Comparison of ENCODE assay signal across 1 cellular context in genomic region chr9:132547436-132547835, GRCh38.
TF ChIP-seq lines count a peak whose summit lies in the region.

No MANE protein-coding gene starts in this region.

TF ChIP-seq in H1, 55 proteins besides CTCF, POLR2A, EP300 and RAD21:
- TF ChIP-seq POLR2AphosphoS5 (IDR thresholded peaks at IDR 0.05; ENCODE audit: low read depth, low read length) (no peak), JUN (IDR thresholded peaks at IDR 0.05; ENCODE audit: low read depth, low read length) (no peak), GABPA (IDR thresholded peaks at IDR 0.05; ENCODE audit: borderline replicate concordance, insufficient read depth, low read length) (no peak), SP1 (IDR thresholded peaks at IDR 0.05; ENCODE audit: low read depth, low read length) (no peak), SP2 (IDR thresholded peaks at IDR 0.05; ENCODE audit: low read length) (no peak), E2F6 (IDR thresholded peaks at IDR 0.05) (no peak), TAF7 (optimal IDR thresholded peaks at IDR 0.05; ENCODE audit: borderline replicate concordance, low read depth, low read length) (no peak), CEBPB (IDR thresholded peaks at IDR 0.05; ENCODE audit: low read depth, low read length) (no peak), POU5F1 (IDR thresholded peaks at IDR 0.05; ENCODE audit: low read depth, low read length) (no peak), RBBP5 (IDR thresholded peaks at IDR 0.05; ENCODE audit: borderline replicate concordance, low read depth, low read length) (no peak), ZNF274 (IDR thresholded peaks at IDR 0.05; ENCODE audit: borderline replicate concordance, extremely low read depth, low read length) (no peak), NRF1 (IDR thresholded peaks at IDR 0.05; ENCODE audit: low read depth, low read length) (no peak), CHD1 (IDR thresholded peaks at IDR 0.05; ENCODE audit: low read depth, low read length) (no peak), SIN3A (conservative IDR thresholded peaks at IDR 0.05 in 1 of 2, IDR thresholded peaks at IDR 0.05 in 1 of 2; ENCODE audit: low read depth in 1 of 2, low read length in 2 of 2) (no peak), ASH2L (IDR thresholded peaks at IDR 0.05; ENCODE audit: low read length) (no peak), CBX5 (IDR thresholded peaks at IDR 0.05; ENCODE audit: low read depth, low read length) (no peak), SUZ12 (IDR thresholded peaks at IDR 0.05; ENCODE audit: low read length) (no peak)
- TF ChIP-seq, protein P1, sequence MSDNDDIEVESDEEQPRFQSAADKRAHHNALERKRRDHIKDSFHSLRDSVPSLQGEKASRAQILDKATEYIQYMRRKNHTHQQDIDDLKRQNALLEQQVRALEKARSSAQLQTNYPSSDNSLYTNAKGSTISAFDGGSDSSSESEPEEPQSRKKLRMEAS (IDR thresholded peaks at IDR 0.05) = no peak
